Comparison of ENCODE assay signal across 9 cellular contexts in genomic region chr1:63935148-63935547, GRCh38.
DNase-seq lines count a peak whose midpoint lies in the region; ATAC-seq and TF ChIP-seq lines count a peak whose summit lies in the region.
"Had no signal": no experiment of that assay in that cellular context is flagged by ENCODE, and none has a peak within 500 bp of the region (broad histone marks: within the 10 kb centered on the region; RNA-seq: fewer than 3 reads in every experiment).

No MANE protein-coding gene starts in this region.

- H3K36me3 ChIP-seq in mammary epithelial cell (ENCODE audit: insufficient read depth, low read length) (no peaks in the 10 kb centered on the region), Caco-2 (ENCODE audit: control insufficient read depth, insufficient read depth, low read length) (no peaks in the 10 kb centered on the region)
- H3K36me3 ChIP-seq in CD8-positive, alpha-beta T cell (ENCODE audit: insufficient read depth, low read length) = no peaks in the 10 kb centered on the region

- H3K27me3 Mint-ChIP-seq in T-helper 17 cell (peaks cover 11% of the 10 kb centered on the region), Caco-2 (ENCODE audit: insufficient read depth, unreplicated experiment) (no peaks in the 10 kb centered on the region)
- no peaks in the 10 kb centered on the region for H3K27me3 Mint-ChIP-seq in CD8-positive, alpha-beta T cell (ENCODE audit: low read depth)

- intact Hi-C loops in mammary epithelial cell (cut with micrococcal nuclease) (loop anchor here (1.0 to 5.0 kb wide), 3 partner anchors 107 to 307 kb away; no protein-coding TSS in a partner anchor), Caco-2 (cut with micrococcal nuclease; ENCODE audit: unreplicated experiment) (no loop called here)
- intact Hi-C loops in CD8-positive, alpha-beta T cell (cut with DNase I, micrococcal nuclease) = no loop called here

- 83% methylated on average over 1 of the region's 1 CpG for WGBS in mammary epithelial cell (ENCODE audit: low coverage, missing lambda C conversion rate)

- dilution Hi-C loops in mammary epithelial cell (cut with HindIII; ENCODE audit: low sequenced_read_pairs) = no loop called here

- H3K4me1 ChIP-seq in mammary epithelial cell (ENCODE audit: insufficient read depth, low read length) (no peaks in the 10 kb centered on the region), Caco-2 (peaks cover 10% of the 10 kb centered on the region)
- H3K4me1 ChIP-seq in CD8-positive, alpha-beta T cell (ENCODE audit: insufficient read depth, low read length) = no peaks in the 10 kb centered on the region

- H3K27ac ChIP-seq in mammary epithelial cell (ENCODE audit: insufficient read depth, low read depth, low read length) = no peak overlapping the region
- H3K27ac ChIP-seq in CD8-positive, alpha-beta T cell (ENCODE audit: low read depth, low read length) = no peak overlapping the region

- H3K9me3 ChIP-seq in mammary epithelial cell (replicated peaks; ENCODE audit: insufficient read depth, low read length) (no peaks in the 10 kb centered on the region), T-helper 17 cell (ENCODE audit: control insufficient read depth, low read length, poor library complexity, severe bottlenecking) (no peaks in the 10 kb centered on the region), Caco-2 (no peaks in the 10 kb centered on the region)
- H3K9me3 ChIP-seq in CD8-positive, alpha-beta T cell (ENCODE audit: low read length) = no peaks in the 10 kb centered on the region

- H3K4me1 Mint-ChIP-seq in T-helper 17 cell (peaks cover 2% of the 10 kb centered on the region), Caco-2 (ENCODE audit: low read depth, unreplicated experiment) (no peaks in the 10 kb centered on the region)
- H3K4me1 Mint-ChIP-seq in CD8-positive, alpha-beta T cell (ENCODE audit: low read depth) = no peaks in the 10 kb centered on the region

- peak; percentile 36 to 81 for TF ChIP-seq CTCF in mammary epithelial cell (conservative IDR thresholded peaks at IDR 0.05 in 1 of 2, IDR thresholded peaks at IDR 0.05 in 1 of 2; ENCODE audit: extremely low read depth in 1 of 2, insufficient read depth in 1 of 2, low read depth in 1 of 2, low read length in 2 of 2)
- no peak for TF ChIP-seq CTCF in omental fat pad (IDR thresholded peaks at IDR 0.05)
- no peak for TF ChIP-seq CTCF in CD8-positive, alpha-beta T cell (IDR thresholded peaks at IDR 0.05)
- peak in 1 of 2 experiments; percentile 13 for TF ChIP-seq CTCF in Caco-2 (IDR thresholded peaks at IDR 0.05; ENCODE audit: insufficient read depth in 1 of 2, low read depth in 1 of 2, low read length in 1 of 2, severe bottlenecking in 1 of 2, unreplicated experiment in 1 of 2)

- no peak overlapping the region for H3K9ac ChIP-seq in mammary epithelial cell (ENCODE audit: insufficient read depth, low read length)

- H3K4me3 ChIP-seq in mammary epithelial cell (replicated peaks in 1 of 3; ENCODE audit: insufficient read depth in 1 of 3, low read depth in 2 of 3, low read length in 3 of 3) = no peak overlapping the region
- no peak overlapping the region for H3K4me3 ChIP-seq in CD8-positive, alpha-beta T cell (ENCODE audit: low read depth, low read length)
- no peak overlapping the region for H3K4me3 ChIP-seq in Caco-2 (ENCODE audit: low read depth, low read length)

- no peak overlapping the region for H2AFZ ChIP-seq in mammary epithelial cell (ENCODE audit: low read depth, low read length)

- no peak overlapping the region for H3K4me2 ChIP-seq in mammary epithelial cell (ENCODE audit: insufficient read depth, low read depth, low read length)

- H3K27me3 ChIP-seq in mammary epithelial cell (ENCODE audit: insufficient read depth, low read length) = no peaks in the 10 kb centered on the region
- H3K27me3 ChIP-seq in CD8-positive, alpha-beta T cell (ENCODE audit: insufficient read depth, low read length) = no peaks in the 10 kb centered on the region
- no peaks in the 10 kb centered on the region for H3K27me3 ChIP-seq in Caco-2 (replicated peaks; ENCODE audit: control insufficient read depth, insufficient read depth, low read length)

- no peaks in the 10 kb centered on the region for H3K9me3 Mint-ChIP-seq in CD8-positive, alpha-beta T cell
- no peaks in the 10 kb centered on the region for H3K9me3 Mint-ChIP-seq in Caco-2 (ENCODE audit: unreplicated experiment)

- H3K4me3 Mint-ChIP-seq in T-helper 17 cell (no peak overlapping the region), Caco-2 (ENCODE audit: unreplicated experiment) (no peak overlapping the region)
- H3K4me3 Mint-ChIP-seq in CD8-positive, alpha-beta T cell = no peak overlapping the region

- peak; percentile 23 for ATAC-seq in GM18499 (IDR thresholded peaks at IDR 0.05; ENCODE audit: insufficient read depth, unreplicated experiment)
- ATAC-seq in HG03159 (IDR thresholded peaks at IDR 0.05; ENCODE audit: unreplicated experiment) = peak; percentile 36
- peak; percentile 50 for ATAC-seq in omental fat pad (ENCODE audit: low FRiP score)
- ATAC-seq in T-helper 17 cell = no peak
- no peak for ATAC-seq in CD8-positive, alpha-beta T cell

- in situ Hi-C loops in mammary epithelial cell (cut with MboI; ENCODE audit: low sequenced_read_pairs in 2 of 2) = loop anchor here (5.0 to 25.0 kb wide), 4 partner anchors 160 to 302 kb away; partner anchors contain the start of gene ROR1 (in 1 of the 2)

- H3K36me3 Mint-ChIP-seq in T-helper 17 cell (ENCODE audit: low read depth) = no peaks in the 10 kb centered on the region
- H3K36me3 Mint-ChIP-seq in CD8-positive, alpha-beta T cell = no peaks in the 10 kb centered on the region
- peaks cover 8% of the 10 kb centered on the region for H3K36me3 Mint-ChIP-seq in Caco-2 (ENCODE audit: insufficient read depth, unreplicated experiment)

- H3K79me2 ChIP-seq in mammary epithelial cell (ENCODE audit: insufficient read depth, low read length) = peaks cover 17% of the 10 kb centered on the region

- POLR2A ChIA-PET in CD8-positive, alpha-beta T cell (lab: Charles Lee) = no interaction called here
- POLR2A ChIA-PET in Caco-2 (lab: Charles Lee) = no interaction called here

- DNase-seq in mammary epithelial cell (peak; percentile 40), omental fat pad (ENCODE audit: low spot score) (no peak), T-helper 17 cell (no peak), Caco-2 (no peak), NCI-H1694 (lab: John Stamatoyannopoulos, UW) (no peak)
- DNase-seq in CD8-positive, alpha-beta T cell = no peak
- DNase-seq: T1000 had no signal

- H3K27ac Mint-ChIP-seq in T-helper 17 cell (no peak overlapping the region), Caco-2 (ENCODE audit: unreplicated experiment) (no peak overlapping the region)
- no peak overlapping the region for H3K27ac Mint-ChIP-seq in CD8-positive, alpha-beta T cell

- BruUV-seq in mammary epithelial cell (replicated peaks; lab: Mats Ljungman, UMichigan) (no TSS peak), Caco-2 (replicated peaks; lab: Mats Ljungman, UMichigan) (no TSS peak)

- CTCF ChIA-PET in mammary epithelial cell (lab: Charles Lee; ENCODE audit: low non-redundant PET) = interaction anchor here (0.6 to 1.6 kb wide), 4 partner anchors 202 to 311 kb away, joined by 4 to 15 read pairs (median 6); no protein-coding TSS in a partner anchor
- CTCF ChIA-PET in CD8-positive, alpha-beta T cell (lab: Charles Lee) = no interaction called here
- CTCF ChIA-PET in Caco-2 (lab: Charles Lee) = no interaction called here

- H4K20me1 ChIP-seq in mammary epithelial cell (ENCODE audit: insufficient read depth, low read length) = no peaks in the 10 kb centered on the region

Comparison
In these comparisons a context has a peak if more than half of its experiments do, and no peak if none do; other contexts are left out.
1. ATAC-seq: peak in GM18499 (single experiment), HG03159 (single experiment) and omental fat pad (single experiment); none in T-helper 17 cell (single experiment) and CD8-positive, alpha-beta T cell (single experiment).
2. CTCF ChIP-seq: peak in mammary epithelial cell (2 of 2); none in omental fat pad (0 of 3) and CD8-positive, alpha-beta T cell (single experiment).